Comparison of ENCODE assay signal across 8 cellular contexts in the genomic region with DNA sequence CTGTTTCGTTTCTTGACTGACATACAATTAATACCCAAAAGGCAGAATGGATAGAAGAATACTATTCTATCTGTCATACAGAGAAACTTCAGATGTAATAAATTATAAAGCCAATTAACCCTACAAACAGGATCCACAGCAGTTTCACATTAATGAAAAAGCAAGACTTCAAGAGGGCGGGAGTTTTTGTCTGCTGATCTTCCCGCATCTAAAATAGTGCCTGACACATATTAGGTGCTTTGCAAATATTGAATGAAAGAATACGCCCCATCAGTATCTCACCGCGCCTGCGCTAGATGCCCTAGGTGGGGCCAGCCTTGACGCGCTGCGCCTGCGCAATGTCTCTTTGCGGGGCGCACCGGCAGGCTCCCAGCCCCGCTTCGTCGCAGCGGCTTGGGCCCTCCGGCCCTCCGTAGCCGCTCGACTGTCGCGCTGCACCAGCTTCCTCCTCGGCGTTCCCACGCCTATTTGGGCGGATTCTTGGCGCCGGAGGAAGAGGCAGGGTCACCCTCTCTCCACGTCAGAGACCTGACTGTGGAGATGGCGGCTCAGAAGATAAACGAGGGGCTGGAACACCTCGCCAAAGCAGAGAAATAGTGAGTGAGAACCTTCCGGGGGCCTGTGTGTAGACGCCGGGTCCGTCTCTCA. TPM values are rescaled to one million over a fixed set of nuclear protein-coding genes. Genes with fewer than 3 reads are reported as not detected.
DNase-seq lines count a peak whose midpoint lies in the region; ATAC-seq and TF ChIP-seq lines count a peak whose summit lies in the region.

A gene (plus strand): TSS at position 465 of the 648 bp plus-strand sequence. CDS start 76 bp downstream, at position 541.

- POLR2A ChIA-PET in OCI-LY7 (lab: Charles Lee): interaction anchor here (0.7 to 1.2 kb wide), 3 partner anchors 42 to 1325 kb away, joined by 3 to 4 read pairs (median 4); no protein-coding TSS in a partner anchor

- peaks cover 22% of the 10 kb centered on the region for H4K20me1 ChIP-seq in OCI-LY7 (ENCODE audit: insufficient read depth, low read length)

- H3K4me3 ChIP-seq in HUES64 (ENCODE audit: low read length): peak within 1 kb of the TSS; percentile 98
- H3K4me3 ChIP-seq in OCI-LY7 (ENCODE audit: low read depth, low read length, poor library complexity, severe bottlenecking): peak within 1 kb of the TSS; percentile 81

- peak; percentile 100 for DNase-seq in D341Med (ENCODE audit: low spot score)
- peak; percentile 95 for DNase-seq in OCI-LY7 (ENCODE audit: low spot score)
- peak; percentile 81 for DNase-seq in activated T-cell treated with anti-CD3 and anti-CD28 coated beads for 1 hour (ENCODE audit: low read depth)
- peak; percentile 89 for DNase-seq in epidermal melanocyte (ENCODE audit: insufficient read length, low spot score)
- DNase-seq in middle frontal gyrus (ENCODE audit: extremely low spot score, low spot score): peak; percentile 91
- peak; percentile 80 to 82 for DNase-seq in stimulated activated CD8-positive, alpha-beta memory T cell treated with anti-CD3 and anti-CD28 coated beads, Interleukin-2, amount 100 ng/mL, for 48 hours (ENCODE audit: low read depth in 2 of 2)

- BruUV-seq in OCI-LY7 (replicated peaks; lab: Mats Ljungman, UMichigan): no TSS peak

- H3K36me3 ChIP-seq in HUES64 (ENCODE audit: insufficient read depth, low read length) (0 out of 2 replicates have a peak, but pooled peaks cover 1% of the 10 kb centered on the region), OCI-LY7 (ENCODE audit: insufficient read depth, low read length) (peaks cover 5% of the 10 kb centered on the region)

- WGBS in HUES64: under 1% methylated on average over 37 of the region's 38 CpGs

- peak within 1 kb of the TSS; percentile 93 for H3K4me2 ChIP-seq in OCI-LY7 (ENCODE audit: low read length)

- CTCF ChIA-PET in OCI-LY7 (lab: Charles Lee; ENCODE audit: unreplicated experiment): no interaction called here

- H3K9me2 ChIP-seq in OCI-LY7 (ENCODE audit: insufficient read depth, low read length): no peaks in the 10 kb centered on the region

- H3K4me1 ChIP-seq in HUES64 (ENCODE audit: insufficient read depth, low read length): peaks cover 10% of the 10 kb centered on the region
- H3K4me1 ChIP-seq in OCI-LY7 (ENCODE audit: insufficient read depth, low read length, poor library complexity, severe bottlenecking): peaks cover 44% of the 10 kb centered on the region

- 0 out of 2 replicates have a peak, but pooled peaks cover 2% of the 10 kb centered on the region for H3K27me3 ChIP-seq in HUES64 (ENCODE audit: insufficient read depth, low read length)

- ATAC-seq in GM21447 (IDR thresholded peaks at IDR 0.05; ENCODE audit: unreplicated experiment): peak; percentile 71

- intact Hi-C loops in OCI-LY7 (cut with micrococcal nuclease; ENCODE audit: unreplicated experiment): loop anchor here (2.0 to 10.0 kb wide), 3 partner anchors 613 to 1768 kb away; a partner anchor contains a TSS

- H3K79me2 ChIP-seq in OCI-LY7 (ENCODE audit: insufficient read depth, low read depth, low read length): peaks cover 44% of the 10 kb centered on the region

- H2AFZ ChIP-seq in OCI-LY7 (ENCODE audit: low read length): peak within 1 kb of the TSS; percentile 100

- H3K9ac ChIP-seq in HUES64 (ENCODE audit: low read depth, low read length): peak within 1 kb of the TSS; percentile 80

- H3K27ac ChIP-seq in HUES64 (ENCODE audit: low read depth, low read length): peak within 1 kb of the TSS; percentile 83; the same call in 1 of the 2 replicates
- peak within 1 kb of the TSS; percentile 63 for H3K27ac ChIP-seq in OCI-LY7 (ENCODE audit: low read depth, low read length, poor library complexity, severe bottlenecking)

- H3K9me3 ChIP-seq in HUES64 (ENCODE audit: insufficient read depth, low read depth, low read length): no peaks in the 10 kb centered on the region
- no peaks in the 10 kb centered on the region for H3K9me3 ChIP-seq in OCI-LY7 (ENCODE audit: low read length)

- TF ChIP-seq CTCF in OCI-LY7 (conservative IDR thresholded peaks at IDR 0.05; ENCODE audit: low read length): no peak

RNA-seq across cellular contexts. Expression of the gene that starts here (rescaled TPM):
- polyA plus RNA-seq in HUES64 (2013, experiment 1 of 2): 16.8 TPM
- polyA plus RNA-seq in HUES64 (2013, experiment 2 of 2): 19.0 TPM
- total RNA-seq in OCI-LY7 (2014; rRNA removed; shearing (Covaris generic)): 34.6 and 41.4 TPM in 2 replicates
- 52.3 and 52.9 TPM in 2 replicates for total RNA-seq in OCI-LY7 (2022)

Comparison
In these comparisons a context has a peak if more than half of its experiments do, and no peak if none do; other contexts are left out.
1. Peak in every context shown above with its lines: DNase-seq, ATAC-seq, H3K4me3 ChIP-seq and H3K27ac ChIP-seq.